ENCODE assay signal across 22 cellular contexts in genomic region chr1:200299571-200299970, GRCh38.
A peak's percentile ranks its signal among the peaks of the same experiment; 100 is the strongest.
DNase-seq lines count a peak whose midpoint lies in the region; ATAC-seq, FAIRE-seq and TF ChIP-seq lines count a peak whose summit lies in the region.
"Had no signal": no experiment of that assay in that cellular context is flagged by ENCODE, and none has a peak within 500 bp of the region (broad histone marks: within the 10 kb centered on the region; RNA-seq: fewer than 3 reads in every experiment).

No MANE protein-coding gene starts in this region.

- no peak overlapping the region for H3K14ac ChIP-seq in IMR-90 (replicated peaks; ENCODE audit: low read depth, low read length)
- H3K14ac ChIP-seq in H1 (ENCODE audit: insufficient read length) = no peak overlapping the region

- CTCF ChIA-PET in IMR-90 (lab: Yijun Ruan, JAX) (no interaction called here), H1 (lab: Charles Lee; ENCODE audit: partially characterized antibody) (interaction anchor here (0.9 to 10.0 kb wide), 5 partner anchors 9 to 207 kb away, joined by 3 to 74 read pairs (median 3); no protein-coding TSS in a partner anchor)

- H2AK9ac ChIP-seq in IMR-90 (replicated peaks; ENCODE audit: low read depth, low read length, poor library complexity) = no peak overlapping the region

- H4K20me1 ChIP-seq in IMR-90 (ENCODE audit: insufficient read depth, low read length) (no peaks in the 10 kb centered on the region), H1 (replicated peaks in 1 of 2; ENCODE audit: control insufficient read depth in 1 of 2, insufficient read depth in 2 of 2, low read length in 2 of 2) (no peaks in the 10 kb centered on the region)

- H3K18ac ChIP-seq in IMR-90 (ENCODE audit: low read depth, low read length) = no peak overlapping the region
- no peak overlapping the region for H3K18ac ChIP-seq in H1 (ENCODE audit: extremely low read depth, low read length)

- H2BK120ac ChIP-seq in IMR-90 (ENCODE audit: low read depth, low read length) = 0 out of 2 replicates have a peak overlapping the region, but pooled peaks have one; percentile 58
- H2BK120ac ChIP-seq in H1 (replicated peaks; ENCODE audit: low read depth, low read length) = no peak overlapping the region

- peak overlapping the region in 1 of 3 donors; percentile 55 for H3K27ac Mint-ChIP-seq in CD4-positive, CD25-positive, alpha-beta regulatory T cell
- H3K27ac Mint-ChIP-seq: CD8-positive, alpha-beta memory T cell had no signal

- H3K27me3 ChIP-seq in CD4-positive, CD25-positive, alpha-beta regulatory T cell (ENCODE audit: control insufficient read depth, insufficient read depth, low read length) = no peaks in the 10 kb centered on the region
- H3K27me3 ChIP-seq in IMR-90 (ENCODE audit: control insufficient read depth, insufficient read depth, low read length) (no peaks in the 10 kb centered on the region), H1 (replicated peaks in 1 of 4; ENCODE audit: control insufficient read depth in 3 of 4, extremely low read depth in 1 of 4, insufficient read depth in 3 of 4, low read length in 3 of 4) (peaks cover 0 to 15% (median 12%) of the 10 kb centered on the region in 4 experiments; a peak in 5 of 7 replicates)

- H3K27me3 Mint-ChIP-seq in CD4-positive, CD25-positive, alpha-beta regulatory T cell = peaks cover 4% of the 10 kb centered on the region

- H3K79me2 ChIP-seq in H1 (ENCODE audit: control insufficient read depth in 1 of 2, insufficient read depth in 2 of 2, low read length in 2 of 2) = no peaks in the 10 kb centered on the region; a peak in 1 of 4 replicates

- in situ Hi-C loops in IMR-90 (cut with MboI; ENCODE audit: low sequenced_read_pairs) = no loop called here

- no peaks in the 10 kb centered on the region for H3K36me3 ChIP-seq in CD4-positive, CD25-positive, alpha-beta regulatory T cell (ENCODE audit: control insufficient read depth, insufficient read depth, low read length)
- H3K36me3 ChIP-seq in IMR-90 (ENCODE audit: control insufficient read depth, insufficient read depth, low read length) (no peaks in the 10 kb centered on the region), H1 (ENCODE audit: control insufficient read depth in 2 of 4, insufficient read depth in 4 of 4, low read length in 3 of 4) (no peaks in the 10 kb centered on the region)

- DNase-seq in CD4-positive, CD25-positive, alpha-beta regulatory T cell = no peak
- DNase-seq in IMR-90 (no peak), H1 (ENCODE audit: low read depth in 1 of 2, low spot score in 2 of 2) (no peak), retinal pigment epithelial cell (ENCODE audit: low read depth) (peak; percentile 70), NCI-H1694 (lab: John Stamatoyannopoulos, UW) (no peak)
- DNase-seq: 8988T; ACHN; C1 segment of cervical spinal cord; CD8-positive, alpha-beta memory T cell; DMS53; DMS79 treated with DMSO at 0.1 percent for 48 hours; GDM1; GOT3; H7; HCEC 1CT had no signal

- H2AFZ ChIP-seq in IMR-90 (replicated peaks; ENCODE audit: low read length, poor library complexity) = no peak overlapping the region
- H2AFZ ChIP-seq in H1 (ENCODE audit: low read length) = no peak overlapping the region

- no peak overlapping the region for H2BK5ac ChIP-seq in IMR-90 (ENCODE audit: low read depth, low read length, poor library complexity, severe bottlenecking)
- no peak overlapping the region for H2BK5ac ChIP-seq in H1 (ENCODE audit: low read depth, low read length)

- H2AK5ac ChIP-seq in IMR-90 (ENCODE audit: low read depth, low read length) = peak overlapping the region; percentile 68; the same call in 1 of the 2 replicates
- H2AK5ac ChIP-seq in H1 (ENCODE audit: low read depth, low read length) = no peak overlapping the region

- no peak overlapping the region for H2BK12ac ChIP-seq in H1 (ENCODE audit: low read depth, low read length)

- TF ChIP-seq CTCF in IMR-90 (conservative IDR thresholded peaks at IDR 0.05; ENCODE audit: low read depth, low read length) (no peak), H1 (IDR thresholded peaks at IDR 0.05; ENCODE audit: control extremely low read depth in 1 of 3, insufficient read depth in 1 of 3, low read depth in 1 of 3, low read length in 3 of 3) (no peak), retinal pigment epithelial cell (conservative IDR thresholded peaks at IDR 0.05; ENCODE audit: low read depth, low read length) (no peak)

- H2BK20ac ChIP-seq in IMR-90 (ENCODE audit: low read depth, low read length) (no peak overlapping the region), H1 (ENCODE audit: low read length) (no peak overlapping the region)

- H3K56ac ChIP-seq in IMR-90 (ENCODE audit: extremely low read depth, insufficient read depth, low read length) (no peak overlapping the region), H1 (replicated peaks; ENCODE audit: insufficient read length, low read depth, low read length) (no peak overlapping the region)

- H3K4ac ChIP-seq in IMR-90 (ENCODE audit: low read depth, low read length) (peak overlapping the region; percentile 38; the same call in 1 of the 2 replicates), H1 (replicated peaks; ENCODE audit: insufficient read length, low read depth, low read length) (no peak overlapping the region)

- no peak overlapping the region; a peak in 1 of 4 replicates for H4K8ac ChIP-seq in IMR-90 (ENCODE audit: low read depth in 2 of 2, low read length in 2 of 2)
- no peak overlapping the region for H4K8ac ChIP-seq in H1 (ENCODE audit: extremely low read depth, insufficient read depth, low read length)

- no peak overlapping the region for H2BK15ac ChIP-seq in IMR-90 (ENCODE audit: low read depth, low read length)
- H2BK15ac ChIP-seq in H1 (ENCODE audit: low read length) = peak overlapping the region; percentile 22; the same call in 1 of the 2 replicates

- TF ChIP-seq RAD21 in IMR-90 (IDR thresholded peaks at IDR 0.05; ENCODE audit: low read length) = no peak
- no peak for TF ChIP-seq RAD21 in H1 (IDR thresholded peaks at IDR 0.05 in 1 of 2, conservative IDR thresholded peaks at IDR 0.05 in 1 of 2; ENCODE audit: low read depth in 2 of 2, low read length in 2 of 2)

- H3K79me1 ChIP-seq in IMR-90 (ENCODE audit: low read depth in 1 of 2, low read length in 2 of 2) (no peaks in the 10 kb centered on the region), H1 (ENCODE audit: low read depth, low read length) (no peaks in the 10 kb centered on the region; the same call in 1 of the 2 replicates)

- H3K9me3 ChIP-seq in CD4-positive, CD25-positive, alpha-beta regulatory T cell (ENCODE audit: control insufficient read depth in 2 of 2, low read length in 2 of 2) = no peaks in the 10 kb centered on the region
- H3K9me3 ChIP-seq in IMR-90 (ENCODE audit: control insufficient read depth, insufficient read depth, low read length) = no peaks in the 10 kb centered on the region
- no peaks in the 10 kb centered on the region for H3K9me3 ChIP-seq in H1 (ENCODE audit: insufficient read depth in 2 of 2, low read depth in 1 of 2, low read length in 1 of 2)
- H3K9me3 ChIP-seq: A549 had no signal

- no peaks in the 10 kb centered on the region for H3K9me3 Mint-ChIP-seq in CD4-positive, CD25-positive, alpha-beta regulatory T cell
- H3K9me3 Mint-ChIP-seq: CD8-positive, alpha-beta memory T cell had no signal

- no peak for TF ChIP-seq POLR2A in IMR-90 (IDR thresholded peaks at IDR 0.05; ENCODE audit: low read depth, low read length)
- no peak for TF ChIP-seq POLR2A in H1 (IDR thresholded peaks at IDR 0.05; ENCODE audit: control extremely low read depth in 1 of 2, low read depth in 2 of 2, low read length in 2 of 2)

- intact Hi-C loops in IMR-90 (cut with micrococcal nuclease) = no loop called here

- no peak overlapping the region for H3K9ac ChIP-seq in IMR-90 (ENCODE audit: low read depth, low read length)
- H3K9ac ChIP-seq in H1 (replicated peaks in 1 of 4; ENCODE audit: extremely low read depth in 1 of 4, low read depth in 3 of 4, low read length in 3 of 4) = no peak overlapping the region

- H3K27ac ChIP-seq in CD4-positive, CD25-positive, alpha-beta regulatory T cell (ENCODE audit: insufficient read depth, low read length, poor library complexity, severe bottlenecking) = no peak overlapping the region
- H3K27ac ChIP-seq in IMR-90 (ENCODE audit: insufficient read depth, low read length) = no peak overlapping the region
- no peak overlapping the region for H3K27ac ChIP-seq in H1 (ENCODE audit: low read depth, low read length)

- no TSS peak for BruUV-seq in IMR-90 (replicated peaks; lab: Mats Ljungman, UMichigan)

- no peak for ATAC-seq in CD4-positive, CD25-positive, alpha-beta regulatory T cell (ENCODE audit: low read depth in 2 of 2)
- ATAC-seq in IMR-90 (ENCODE audit: low read depth) (no peak), GM19455 (IDR thresholded peaks at IDR 0.05; ENCODE audit: unreplicated experiment) (no peak), GM21447 (IDR thresholded peaks at IDR 0.05; ENCODE audit: unreplicated experiment) (no peak), GM19023 (IDR thresholded peaks at IDR 0.05; ENCODE audit: unreplicated experiment) (no peak)
- ATAC-seq: A549, GM12878 had no signal

- peaks cover 7% of the 10 kb centered on the region for H3K4me1 ChIP-seq in CD4-positive, CD25-positive, alpha-beta regulatory T cell (ENCODE audit: control insufficient read depth, insufficient read depth, low read length, poor library complexity, severe bottlenecking)
- H3K4me1 ChIP-seq in IMR-90 (ENCODE audit: control insufficient read depth, insufficient read depth, low read length) = peaks cover 4% of the 10 kb centered on the region
- peaks cover 0 to 6% (median 2%) of the 10 kb centered on the region in 4 experiments; a peak in 4 of 7 replicates for H3K4me1 ChIP-seq in H1 (replicated peaks in 1 of 4; ENCODE audit: control insufficient read depth in 3 of 4, insufficient read depth in 4 of 4, low read length in 3 of 4)

- H4K5ac ChIP-seq in IMR-90 (ENCODE audit: low read depth, low read length) = 0 out of 2 replicates have a peak overlapping the region, but pooled peaks have one; percentile 2
- no peak overlapping the region for H4K5ac ChIP-seq in H1 (ENCODE audit: insufficient read length, low read depth, low read length)

- H4K91ac ChIP-seq in IMR-90 (ENCODE audit: insufficient read depth, low read depth, low read length) (no peak overlapping the region), H1 (replicated peaks; ENCODE audit: insufficient read length, low read length) (no peak overlapping the region)

- no peak for FAIRE-seq in H1 (lab: Jason Lieb, UNC)
- FAIRE-seq: A549, D721Med, GM12878, GM18507 had no signal

- peaks cover 10% of the 10 kb centered on the region for H3K23me2 ChIP-seq in H1 (ENCODE audit: low read depth, low read length)

- peaks cover 0 to 28% (median 7%) of the 10 kb centered on the region in 4 donors for H3K4me1 Mint-ChIP-seq in CD4-positive, CD25-positive, alpha-beta regulatory T cell

- H3K9me1 ChIP-seq in IMR-90 (ENCODE audit: insufficient read depth, low read length) = no peaks in the 10 kb centered on the region

- H3K23ac ChIP-seq in IMR-90 (ENCODE audit: low read depth, low read length) (peak overlapping the region; percentile 42; the same call in 1 of the 2 replicates), H1 (ENCODE audit: insufficient read length) (no peak overlapping the region)

- H3K4me2 ChIP-seq in IMR-90 (ENCODE audit: low read depth, low read length) (no peak overlapping the region), H1 (ENCODE audit: insufficient read depth in 1 of 2, low read depth in 2 of 2, low read length in 2 of 2) (no peak overlapping the region)
- H3K4me2 ChIP-seq: A549 had no signal

- TF ChIP-seq EP300 in H1 (IDR thresholded peaks at IDR 0.05; ENCODE audit: borderline replicate concordance in 1 of 2, low read depth in 2 of 2, low read length in 2 of 2) = no peak

- H3K36me3 Mint-ChIP-seq in CD4-positive, CD25-positive, alpha-beta regulatory T cell = no peaks in the 10 kb centered on the region

- no peak overlapping the region for H3K4me3 ChIP-seq in CD4-positive, CD25-positive, alpha-beta regulatory T cell (ENCODE audit: low read depth, low read length)
- H3K4me3 ChIP-seq in IMR-90 (ENCODE audit: insufficient read depth, low read depth, low read length) (no peak overlapping the region), H1 (ENCODE audit: extremely low read depth in 1 of 4, insufficient read depth in 2 of 4, low read depth in 3 of 4, low read length in 4 of 4) (no peak overlapping the region), retinal pigment epithelial cell (ENCODE audit: low read length) (no peak overlapping the region)
- H3K4me3 ChIP-seq: A549, GM12878 had no signal

- WGBS in IMR-90 (ENCODE audit: extremely low coverage in 2 of 2, insufficient read length in 1 of 2), 2 experiments = no CpG with 5 or more reads among the region's 1 CpG
- WGBS in H1 (ENCODE audit: extremely low coverage in 1 of 2, insufficient coverage in 1 of 2, insufficient read length in 1 of 2, insufficient replicate concordance in 2 of 2, low coverage in 1 of 2, low lambda C conversion rate in 2 of 2, missing lambda C conversion rate in 1 of 2), 2 experiments = 87% methylated on average over 1 of the region's 1 CpG; no CpG with 5 or more reads in 1 of the 2 experiments

- POLR2A ChIA-PET in IMR-90 (lab: Charles Lee; ENCODE audit: unreplicated experiment) (no interaction called here), H1 (lab: Charles Lee; ENCODE audit: partially characterized antibody) (no interaction called here)

- dilution Hi-C loops in IMR-90 (cut with HindIII; ENCODE audit: low sequenced_read_pairs, unreplicated experiment) = no loop called here

- H3K4me3 Mint-ChIP-seq in CD4-positive, CD25-positive, alpha-beta regulatory T cell = peak overlapping the region in 3 of 4 donors; percentile 17 to 95 (median 48)
